Comparison of ENCODE assay signal across 19 cellular contexts in the genomic region with DNA sequence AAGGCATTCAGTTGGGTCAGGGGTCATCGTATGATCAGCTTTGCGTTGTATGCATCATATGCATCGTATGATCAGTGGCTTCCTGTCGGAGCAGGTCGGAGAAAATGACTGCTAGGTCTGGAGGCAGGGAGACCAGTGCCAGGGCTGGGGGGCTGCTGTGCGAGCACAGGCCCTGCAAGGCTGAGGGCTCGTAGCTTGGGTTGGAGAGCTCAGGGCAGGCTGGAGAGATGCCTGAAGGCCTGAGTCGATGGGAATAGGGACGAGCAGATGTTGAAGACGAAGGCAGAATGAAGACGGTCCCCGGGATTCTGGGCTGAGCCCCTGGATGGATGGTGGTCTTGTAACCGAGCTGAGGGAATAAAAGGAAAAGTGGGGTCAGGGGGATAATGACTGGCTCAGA.
DNase-seq lines count a peak whose midpoint lies in the region; ATAC-seq lines count a peak whose summit lies in the region.
"Had no signal": no experiment of that assay in that cellular context is flagged by ENCODE, and none has a peak within 500 bp of the region (broad histone marks: within the 10 kb centered on the region; RNA-seq: fewer than 3 reads in every experiment).

No MANE protein-coding gene starts in this region.

- peaks cover 10% of the 10 kb centered on the region for H3K9me3 ChIP-seq in KOPT-K1 (ENCODE audit: insufficient read depth, low read length, poor library complexity, severe bottlenecking)
- H3K9me3 ChIP-seq: body of pancreas, Caco-2, HAP-1, Peyer's patch, psoas muscle had no signal

- H3K4me1 Mint-ChIP-seq in activated naive CD4-positive, alpha-beta T cell treated with anti-CD3 and anti-CD28 coated beads, Interleukin-2, amount 50 U/mL, for 24 hours: peaks cover 96% of the 10 kb centered on the region
- peaks cover 54% of the 10 kb centered on the region for H3K4me1 Mint-ChIP-seq in dendritic cell treated with granulocyte-macrophage colony-stimulating factor and Interleukin-4, amounts not matched to agents 40 ng/mL and 50 ng/mL, for 4 days (ENCODE audit: low read depth)
- peaks cover 44 to 59% of the 10 kb centered on the region in 2 donors for H3K4me1 Mint-ChIP-seq in stimulated activated naive B cell treated with anti-CD40 and anti-IgM and Interleukin-4, amounts not matched to agents 10 μg/mL and 1 μg/mL and 100 μg/mL, for 72 hours

- H3K4me3 Mint-ChIP-seq in activated naive CD4-positive, alpha-beta T cell treated with anti-CD3 and anti-CD28 coated beads, Interleukin-2, amount 50 U/mL, for 24 hours: peak overlapping the region; percentile 55
- H3K4me3 Mint-ChIP-seq in dendritic cell treated with granulocyte-macrophage colony-stimulating factor and Interleukin-4, amounts not matched to agents 40 ng/mL and 50 ng/mL, for 4 days: no peak overlapping the region
- H3K4me3 Mint-ChIP-seq in stimulated activated naive B cell treated with anti-CD40 and anti-IgM and Interleukin-4, amounts not matched to agents 10 μg/mL and 1 μg/mL and 100 μg/mL, for 72 hours: peak overlapping the region; percentile 26 to 33
- H3K4me3 Mint-ChIP-seq: mesothelial cell of epicardium had no signal

- H3K27me3 Mint-ChIP-seq in activated naive CD4-positive, alpha-beta T cell treated with anti-CD3 and anti-CD28 coated beads, Interleukin-2, amount 50 U/mL, for 24 hours: no peaks in the 10 kb centered on the region
- H3K27me3 Mint-ChIP-seq in dendritic cell treated with granulocyte-macrophage colony-stimulating factor and Interleukin-4, amounts not matched to agents 40 ng/mL and 50 ng/mL, for 4 days: peaks cover 2% of the 10 kb centered on the region
- no peaks in the 10 kb centered on the region for H3K27me3 Mint-ChIP-seq in stimulated activated naive B cell treated with anti-CD40 and anti-IgM and Interleukin-4, amounts not matched to agents 10 μg/mL and 1 μg/mL and 100 μg/mL, for 72 hours

- H3K36me3 Mint-ChIP-seq in activated naive CD4-positive, alpha-beta T cell treated with anti-CD3 and anti-CD28 coated beads, Interleukin-2, amount 50 U/mL, for 24 hours: peaks cover 29% of the 10 kb centered on the region
- H3K36me3 Mint-ChIP-seq in dendritic cell treated with granulocyte-macrophage colony-stimulating factor and Interleukin-4, amounts not matched to agents 40 ng/mL and 50 ng/mL, for 4 days (ENCODE audit: low read depth): peaks cover 5% of the 10 kb centered on the region
- peaks cover 2 to 12% of the 10 kb centered on the region in 2 donors for H3K36me3 Mint-ChIP-seq in stimulated activated naive B cell treated with anti-CD40 and anti-IgM and Interleukin-4, amounts not matched to agents 10 μg/mL and 1 μg/mL and 100 μg/mL, for 72 hours

- intact Hi-C loops in dendritic cell treated with granulocyte-macrophage colony-stimulating factor and Interleukin-4, amounts not matched to agents 40 ng/mL and 50 ng/mL, for 4 days (cut with micrococcal nuclease): loop anchor here (1.0 kb wide), 1 partner anchor 8 kb away; no protein-coding TSS in a partner anchor

- peak overlapping the region; percentile 97 for H3K27ac Mint-ChIP-seq in activated naive CD4-positive, alpha-beta T cell treated with anti-CD3 and anti-CD28 coated beads, Interleukin-2, amount 50 U/mL, for 24 hours
- peak overlapping the region; percentile 81 for H3K27ac Mint-ChIP-seq in dendritic cell treated with granulocyte-macrophage colony-stimulating factor and Interleukin-4, amounts not matched to agents 40 ng/mL and 50 ng/mL, for 4 days
- H3K27ac Mint-ChIP-seq in stimulated activated naive B cell treated with anti-CD40 and anti-IgM and Interleukin-4, amounts not matched to agents 10 μg/mL and 1 μg/mL and 100 μg/mL, for 72 hours: peak overlapping the region; percentile 73
- H3K27ac Mint-ChIP-seq: mesothelial cell of epicardium had no signal

- no peaks in the 10 kb centered on the region for H3K9me3 Mint-ChIP-seq in activated naive CD4-positive, alpha-beta T cell treated with anti-CD3 and anti-CD28 coated beads, Interleukin-2, amount 50 U/mL, for 24 hours
- H3K9me3 Mint-ChIP-seq in dendritic cell treated with granulocyte-macrophage colony-stimulating factor and Interleukin-4, amounts not matched to agents 40 ng/mL and 50 ng/mL, for 4 days: peaks cover 8% of the 10 kb centered on the region
- H3K9me3 Mint-ChIP-seq in stimulated activated naive B cell treated with anti-CD40 and anti-IgM and Interleukin-4, amounts not matched to agents 10 μg/mL and 1 μg/mL and 100 μg/mL, for 72 hours: peaks cover 8 to 10% of the 10 kb centered on the region in 2 donors

- peaks cover 15% of the 10 kb centered on the region for H3K36me3 ChIP-seq in KOPT-K1 (ENCODE audit: insufficient read depth, low read length)
- H3K36me3 ChIP-seq: HAP-1, Peyer's patch, SJCRH30 had no signal

- no peak for ATAC-seq in stimulated activated naive B cell treated with anti-CD40 and anti-IgM and Interleukin-4, amounts not matched to agents 10 μg/mL and 1 μg/mL and 100 μg/mL, for 72 hours (replicated peaks)
- ATAC-seq: body of pancreas, psoas muscle had no signal

- no peak for DNase-seq in activated naive CD4-positive, alpha-beta T cell treated with anti-CD3 and anti-CD28 coated beads, Interleukin-2, amount 50 U/mL, for 16 hours
- DNase-seq in stimulated activated naive B cell treated with anti-CD40 and anti-IgM and Interleukin-4, amounts not matched to agents 10 μg/mL and 1 μg/mL and 100 μg/mL, for 72 hours: no peak
- DNase-seq in stimulated activated CD4-positive, alpha-beta T cell treated with anti-CD3 and anti-CD28 coated beads, Interleukin-2, amount 100 ng/mL, for 24 hours: no peak
- no peak for DNase-seq in stimulated activated CD8-positive, alpha-beta memory T cell treated with anti-CD3 and anti-CD28 coated beads, Interleukin-4, amount 100 ng/mL, for 48 hours
- no peak for DNase-seq in activated CD8-positive, alpha-beta memory T cell treated with anti-CD3 and anti-CD28 coated beads for 24 hours
- DNase-seq: body of pancreas, Caco-2, EL, NCI-H1105, NCI-H2107, Peyer's patch, psoas muscle, SJCRH30, trophoblast cell had no signal

- H3K27ac ChIP-seq in KOPT-K1 (ENCODE audit: low read depth, low read length, poor library complexity, severe bottlenecking): peak overlapping the region; percentile 96
- H3K27ac ChIP-seq: body of pancreas, psoas muscle had no signal
